Comparison of ENCODE assay signal across 16 cellular contexts in genomic region chr2:56806924-56807323, GRCh38.
DNase-seq lines count a peak whose midpoint lies in the region; FAIRE-seq and TF ChIP-seq lines count a peak whose summit lies in the region.
"Had no signal": no experiment of that assay in that cellular context is flagged by ENCODE, and none has a peak within 500 bp of the region (broad histone marks: within the 10 kb centered on the region; RNA-seq: fewer than 3 reads in every experiment).

No MANE protein-coding gene starts in this region.

- H3K9me1 ChIP-seq in keratinocyte (ENCODE audit: control insufficient read depth, extremely low read depth, insufficient read depth, low read length), result no peaks in the 10 kb centered on the region

- H4K20me1 ChIP-seq in keratinocyte (ENCODE audit: control insufficient read depth, extremely low read depth, insufficient read depth, low read length), result no peaks in the 10 kb centered on the region

- no peak overlapping the region for H3K27ac ChIP-seq in keratinocyte (ENCODE audit: control insufficient read depth, insufficient read depth, low read length)
- no peak overlapping the region for H3K27ac ChIP-seq in stomach
- H3K27ac ChIP-seq: HL-60 had no signal

- TF ChIP-seq EP300 in stomach (IDR thresholded peaks at IDR 0.05), result no peak

- no peaks in the 10 kb centered on the region for H3K27me3 Mint-ChIP-seq in nephron progenitor cell (ENCODE audit: low read depth, poor library complexity)

- no peak overlapping the region for H3K4me3 Mint-ChIP-seq in nephron progenitor cell
- H3K4me3 Mint-ChIP-seq: CD14-positive monocyte; CD8-positive, alpha-beta T cell had no signal

- no peaks in the 10 kb centered on the region for H3K9me3 Mint-ChIP-seq in nephron progenitor cell

- H3K9me3 ChIP-seq in keratinocyte (ENCODE audit: control insufficient read depth, low read depth, low read length) (no peaks in the 10 kb centered on the region), stomach (no peaks in the 10 kb centered on the region)
- H3K9me3 ChIP-seq: HAP-1 had no signal

- peak overlapping the region; percentile 12 for H3K4me2 ChIP-seq in keratinocyte (ENCODE audit: control insufficient read depth, extremely low read depth, insufficient read depth, low read depth, low read length)

- 33 to 57% (median 46%) methylated on average over 1 of the region's 1 CpG for WGBS in stomach, 5 donors

- H3K4me1 ChIP-seq in keratinocyte (ENCODE audit: control insufficient read depth, extremely low read depth, insufficient read depth, low read length) (peaks cover 12% of the 10 kb centered on the region), stomach (no peaks in the 10 kb centered on the region)

- H3K9ac ChIP-seq in keratinocyte (ENCODE audit: control insufficient read depth, extremely low read depth, insufficient read depth, low read length), result no peak overlapping the region

- no peak for TF ChIP-seq CTCF in bronchial epithelial cell (IDR thresholded peaks at IDR 0.05; ENCODE audit: insufficient read depth, low read length, severe bottlenecking)
- no peak for TF ChIP-seq CTCF in keratinocyte (optimal IDR thresholded peaks at IDR 0.05 in 1 of 3, IDR thresholded peaks at IDR 0.05 in 1 of 3, conservative IDR thresholded peaks at IDR 0.05 in 1 of 3; ENCODE audit: extremely low read depth in 1 of 3, insufficient read depth in 2 of 3, low read length in 3 of 3)
- TF ChIP-seq CTCF in nephron progenitor cell (IDR thresholded peaks at IDR 0.05), result no peak
- TF ChIP-seq CTCF in stomach (IDR thresholded peaks at IDR 0.05), result no peak

- no peaks in the 10 kb centered on the region for H3K79me2 ChIP-seq in keratinocyte (ENCODE audit: control insufficient read depth, insufficient read depth, low read length)

- H3K27me3 ChIP-seq in bronchial epithelial cell (ENCODE audit: control insufficient read depth, insufficient read depth, low read length), result no peaks in the 10 kb centered on the region
- no peaks in the 10 kb centered on the region for H3K27me3 ChIP-seq in keratinocyte (ENCODE audit: control insufficient read depth, extremely low read depth, insufficient read depth, low read length)
- H3K27me3 ChIP-seq in stomach, result no peaks in the 10 kb centered on the region

- DNase-seq in ELR (ENCODE audit: low read depth), result peak; percentile 5
- DNase-seq in NCI-H226, result peak; percentile 10
- peak; percentile 13 for DNase-seq in bronchial epithelial cell (ENCODE audit: low read depth)
- no peak for DNase-seq in keratinocyte (ENCODE audit: low read depth, low spot score)
- DNase-seq in HT-29 (ENCODE audit: low spot score), result no peak
- DNase-seq in NCI-H69 (lab: John Stamatoyannopoulos, UW), result no peak
- DNase-seq in nephron progenitor cell, result no peak
- no peak for DNase-seq in stomach
- DNase-seq: CD8-positive, alpha-beta T cell; COR-L47; DND-41; GF-D8 had no signal

- no peak overlapping the region for H2AFZ ChIP-seq in keratinocyte (ENCODE audit: control insufficient read depth, low read length)

- H3K36me3 Mint-ChIP-seq in nephron progenitor cell (ENCODE audit: low read depth), result no peaks in the 10 kb centered on the region
- H3K36me3 Mint-ChIP-seq: CD14-positive monocyte; CD8-positive, alpha-beta T cell had no signal

- FAIRE-seq in bronchial epithelial cell (lab: Jason Lieb, UNC) (no peak), keratinocyte (lab: Jason Lieb, UNC) (no peak)
- FAIRE-seq: H1 had no signal

- dilution Hi-C loops in keratinocyte (cut with MboI; ENCODE audit: extremely low pct_ligation_motif_present, low sequenced_read_pairs), result no loop called here

- intact Hi-C loops in stomach (cut with DNase I; ENCODE audit: low total_unique reads), result no loop called here

- H3K27ac Mint-ChIP-seq in nephron progenitor cell, result no peak overlapping the region
- H3K27ac Mint-ChIP-seq: CD14-positive monocyte; CD8-positive, alpha-beta T cell had no signal

- TF ChIP-seq POLR2A in stomach (IDR thresholded peaks at IDR 0.05), result no peak

- H3K4me3 ChIP-seq in bronchial epithelial cell (ENCODE audit: low read depth, low read length) (no peak overlapping the region), keratinocyte (ENCODE audit: control insufficient read depth in 2 of 3, extremely low read depth in 1 of 3, insufficient read depth in 2 of 3, low read depth in 1 of 3, low read length in 3 of 3) (no peak overlapping the region), stomach (no peak overlapping the region)
- H3K4me3 ChIP-seq: HAP-1 had no signal

- H3K36me3 ChIP-seq in bronchial epithelial cell (ENCODE audit: control insufficient read depth, insufficient read depth, low read length) (no peaks in the 10 kb centered on the region), keratinocyte (ENCODE audit: control insufficient read depth in 2 of 2, extremely low read depth in 1 of 2, insufficient read depth in 2 of 2, low read length in 2 of 2) (no peaks in the 10 kb centered on the region), stomach (no peaks in the 10 kb centered on the region)
- H3K36me3 ChIP-seq: HAP-1 had no signal

- H3K4me1 Mint-ChIP-seq in nephron progenitor cell, result no peaks in the 10 kb centered on the region
- H3K4me1 Mint-ChIP-seq: CD14-positive monocyte had no signal

Comparison
In these comparisons a context has a peak if more than half of its experiments do, and no peak if none do; other contexts are left out.
1. DNase-seq: peak in ELR (single experiment), NCI-H226 (single experiment) and bronchial epithelial cell (single experiment); none in keratinocyte (single experiment), HT-29 (single experiment), NCI-H69 (single experiment), nephron progenitor cell (single experiment) and stomach (single experiment).